13 cellular contexts compared by ENCODE assay signal in genomic region chrX:21382715-21383114, GRCh38. TPM values are rescaled to one million over a fixed set of nuclear protein-coding genes. Genes with fewer than 3 reads are reported as not detected.
DNase-seq lines count a peak whose midpoint lies in the region; ATAC-seq and TF ChIP-seq lines count a peak whose summit lies in the region.
"Had no signal": no experiment of that assay in that cellular context is flagged by ENCODE, and none has a peak within 500 bp of the region (broad histone marks: within the 10 kb centered on the region; RNA-seq: fewer than 3 reads in every experiment).

No MANE protein-coding gene starts in this region.

- ATAC-seq in left cardiac atrium (no peak), GM18520 (IDR thresholded peaks at IDR 0.05; ENCODE audit: unreplicated experiment) (no peak), GM18505 (IDR thresholded peaks at IDR 0.05; ENCODE audit: unreplicated experiment) (no peak)
- ATAC-seq: effector memory CD8-positive, alpha-beta T cell; T-helper 17 cell had no signal

- H3K36me3 ChIP-seq in right atrium auricular region (no peaks in the 10 kb centered on the region), esophagus muscularis mucosa (no peaks in the 10 kb centered on the region), prostate gland (no peaks in the 10 kb centered on the region)

- intact Hi-C loops in left cardiac atrium (cut with DNase I) (no loop called here), esophagus muscularis mucosa (cut with DNase I) (loop anchor here (10.0 kb wide), 1 partner anchor 858 kb away; no protein-coding TSS in a partner anchor), prostate gland (cut with DNase I) (no loop called here)

- DNase-seq in right atrium auricular region (ENCODE audit: low spot score): no peak
- DNase-seq in left cardiac atrium: no peak
- no peak for DNase-seq in esophagus muscularis mucosa (ENCODE audit: extremely low spot score)
- no peak for DNase-seq in prostate gland (ENCODE audit: low spot score)
- DNase-seq in SHP77 treated with DMSO at 0.1 percent for 48 hours (lab: John Stamatoyannopoulos, UW): no peak
- DNase-seq: activated gamma-delta T cell; DMS153; effector memory CD8-positive, alpha-beta T cell; NCI-H1092 treated with DMSO at 0.1 percent for 48 hours; T-helper 17 cell had no signal

- TF ChIP-seq EP300 in esophagus muscularis mucosa (IDR thresholded peaks at IDR 0.05): no peak

- TF ChIP-seq CTCF in right atrium auricular region (IDR thresholded peaks at IDR 0.05) (peak; percentile 27 to 51), LNCAP (IDR thresholded peaks at IDR 0.05) (peak; percentile 44), esophagus muscularis mucosa (IDR thresholded peaks at IDR 0.05) (peak in 2 of 3 experiments; percentile 21 to 53), prostate gland (IDR thresholded peaks at IDR 0.05) (peak in 1 of 4 experiments; percentile 16)

- H3K4me3 ChIP-seq in right atrium auricular region (no peak overlapping the region), esophagus muscularis mucosa (no peak overlapping the region), prostate gland (no peak overlapping the region)

- 50% methylated on average over 2 of the region's 2 CpGs for WGBS in esophagus muscularis mucosa
- WGBS in prostate gland: 53% methylated on average over 2 of the region's 2 CpGs

- H3K4me1 ChIP-seq in right atrium auricular region (no peaks in the 10 kb centered on the region), esophagus muscularis mucosa (peaks cover 0 to 12% (median 4%) of the 10 kb centered on the region in 4 donors), prostate gland (replicated peaks) (no peaks in the 10 kb centered on the region)

- no peaks in the 10 kb centered on the region for H3K27me3 ChIP-seq in right atrium auricular region
- H3K27me3 ChIP-seq in esophagus muscularis mucosa: no peaks in the 10 kb centered on the region
- no peaks in the 10 kb centered on the region for H3K27me3 ChIP-seq in prostate gland (replicated peaks; ENCODE audit: insufficient read depth)

- TF ChIP-seq POLR2A in esophagus muscularis mucosa (IDR thresholded peaks at IDR 0.05; ENCODE audit: low read depth) (no peak), prostate gland (IDR thresholded peaks at IDR 0.05) (no peak), GM18505 (IDR thresholded peaks at IDR 0.05; ENCODE audit: borderline replicate concordance, extremely low read depth, insufficient read depth, insufficient read length) (no peak)

- H3K27ac ChIP-seq in right atrium auricular region: no peak overlapping the region
- H3K27ac ChIP-seq in esophagus muscularis mucosa (replicated peaks in 1 of 4): no peak overlapping the region
- H3K27ac ChIP-seq in prostate gland: no peak overlapping the region

- H3K9me3 ChIP-seq in right atrium auricular region (no peaks in the 10 kb centered on the region), esophagus muscularis mucosa (no peaks in the 10 kb centered on the region), prostate gland (no peaks in the 10 kb centered on the region)

RNA-seq across cellular contexts. Expression of gene CNKSR2, which starts 8.5 kb away (rescaled TPM):
- total RNA-seq in right atrium auricular region: 1 to 10 TPM in 1 of 2 donors, not detected in 1; 1.7 TPM
- 1 to 10 TPM in 1 of 2 donors, under 1 TPM in 1; 0.44 to 1.1 TPM for total RNA-seq in left cardiac atrium
- 10 to 100 TPM in 2 of 4 donors, 1 to 10 TPM in 2; 7.4 to 14.1 (median 9.6) TPM for total RNA-seq in esophagus muscularis mucosa
- total RNA-seq in prostate gland: 1 to 10 TPM; 6.8 to 10.0 TPM
